ENCODE assay signal across 25 cellular contexts in genomic region chr10:114311023-114311422, GRCh38.
"Had no signal": no experiment of that assay in that cellular context is flagged by ENCODE, and none has a peak within 500 bp of the region (broad histone marks: within the 10 kb centered on the region; RNA-seq: fewer than 3 reads in every experiment).

No MANE protein-coding gene starts in this region.

- ATAC-seq: activated CD8-positive, alpha-beta T cell treated with anti-CD3 and anti-CD28 coated beads, Interleukin-2, amount 10 ng/mL, durations not matched to agents 7 days and 5 days; T-helper 17 cell; WTC11 had no signal

- FAIRE-seq: astrocyte, RCC 7860 had no signal

- DNase-seq: activated CD4-positive, alpha-beta T cell treated with anti-CD3 and anti-CD28 coated beads for 48 hours; activated CD4-positive, alpha-beta T cell treated with anti-CD3 and anti-CD28 coated beads, Interleukin-2, amount 50 U/mL, for 4 hours; activated CD4-positive, CD25-positive, alpha-beta regulatory T cell treated with anti-CD3 and anti-CD28 coated beads, Interleukin-2, amount 50 U/mL, for 72 hours; activated CD8-positive, alpha-beta memory T cell treated with anti-CD3 and anti-CD28 coated beads, Interleukin-2, amount 50 U/mL, for 48 hours; activated CD8-positive, alpha-beta T cell treated with anti-CD3 and anti-CD28 coated beads, Interleukin-2, amount 10 ng/mL, durations not matched to agents 7 days and 5 days; activated gamma-delta T cell; activated naive CD4-positive, alpha-beta T cell treated with anti-CD3 and anti-CD28 coated beads for 36 hours; activated T-cell treated with anti-CD3 and anti-CD28 coated beads, Interleukin-2, amount 50 U/mL, for 1 hour; amygdala; IMR-90; Kasumi-1; KBM-7; NCI-H1105 treated with DMSO at 0.1 percent for 48 hours; NCI-H1436 treated with DMSO at 0.1 percent for 48 hours; NCI-H187; NCI-H2081; NCI-H446; NCI-H524; PC-3; SHP77 treated with DMSO at 0.1 percent for 48 hours; T-helper 17 cell; T-helper 9 cell had no signal
